8 cellular contexts compared by ENCODE assay signal in genomic region chr19:58554494-58555368, GRCh38. TPM values are rescaled to one million over a fixed set of nuclear protein-coding genes. Genes with fewer than 3 reads are reported as not detected.
DNase-seq lines count a peak whose midpoint lies in the region; ATAC-seq and TF ChIP-seq lines count a peak whose summit lies in the region.

Gene CHMP2A, minus strand, starts transcription at chr19:58555105. Its CDS starts 893 bp downstream, at chr19:58554212.

- H3K36me3 ChIP-seq in body of pancreas (replicated peaks in 1 of 2; ENCODE audit: insufficient read depth in 1 of 2, low read depth in 2 of 2) = peaks cover 4 to 19% of the 10 kb centered on the region in 2 donors
- peaks cover 42% of the 10 kb centered on the region for H3K36me3 ChIP-seq in iPS-18a (ENCODE audit: control insufficient read depth, low read depth, low read length)

- TF ChIP-seq POLR2A in body of pancreas (IDR thresholded peaks at IDR 0.05) = peak; percentile 52 to 82 (median 79)

- peak; percentile 37 for ATAC-seq in HG02642 (IDR thresholded peaks at IDR 0.05; ENCODE audit: poor library complexity, unreplicated experiment)
- ATAC-seq in SK-N-SH treated with all-trans-retinoic acid at 6 μM for 48 hours = peak; percentile 61
- ATAC-seq in body of pancreas = peak; percentile 55

- intact Hi-C loops in body of pancreas (cut with DNase I) = no loop called here

- 0% methylated on average over 24 to 69 of the region's 69 CpGs for WGBS in body of pancreas, 2 donors

- H3K27me3 ChIP-seq in body of pancreas = no peaks in the 10 kb centered on the region
- H3K27me3 ChIP-seq in iPS-18a (ENCODE audit: control insufficient read depth, insufficient read depth, low read length) = no peaks in the 10 kb centered on the region

- H3K27ac ChIP-seq in body of pancreas (peak within 1 kb of the TSS; percentile 72 to 97 (median 95)), iPS-18a (ENCODE audit: low read length) (peak within 1 kb of the TSS; percentile 38), skin epidermis (peak within 1 kb of the TSS; percentile 6 to 99 (median 93))

- peak within 1 kb of the TSS; percentile 81 for H3K9ac ChIP-seq in iPS-18a (ENCODE audit: low read length)

- H3K4me3 ChIP-seq in body of pancreas (peak within 1 kb of the TSS; percentile 53 to 67), iPS-18a (ENCODE audit: low read length) (peak within 1 kb of the TSS; percentile 85), skin epidermis (peak within 1 kb of the TSS; percentile 48 to 86 (median 66))

- H3K9me3 ChIP-seq in body of pancreas = no peaks in the 10 kb centered on the region
- no peaks in the 10 kb centered on the region for H3K9me3 ChIP-seq in iPS-18a (ENCODE audit: control insufficient read depth, low read depth, low read length)

- DNase-seq in ELF-1 (ENCODE audit: low read depth, low spot score) = peak; percentile 98
- DNase-seq in body of pancreas = peak; percentile 98
- DNase-seq in NCI-H524 treated with DMSO at 0.1 percent for 48 hours (lab: John Stamatoyannopoulos, UW) = no peak
- no peak for DNase-seq in NCI-H1694 treated with DMSO at 0.1 percent for 48 hours (lab: John Stamatoyannopoulos, UW)

- H3K4me1 ChIP-seq in body of pancreas (peaks cover 43% of the 10 kb centered on the region), iPS-18a (ENCODE audit: control insufficient read depth, low read depth, low read length) (peaks cover 4% of the 10 kb centered on the region)

- TF ChIP-seq CTCF in body of pancreas (IDR thresholded peaks at IDR 0.05) = no peak

TF ChIP-seq in SK-N-SH treated with all-trans-retinoic acid at 6 μM for 48 hours, 23 proteins besides CTCF, POLR2A, EP300 and RAD21:
- TF ChIP-seq GLIS3 (CRISPR knock-in tag; IDR thresholded peaks at IDR 0.05) (peak; percentile 90), ESRRG (CRISPR knock-in tag; IDR thresholded peaks at IDR 0.05) (peak; percentile 45; the same call in 1 of the 2 replicates), POU6F1 (CRISPR knock-in tag; IDR thresholded peaks at IDR 0.05; ENCODE audit: borderline replicate concordance, low read depth) (peak; percentile 71; the same call in 1 of the 2 replicates), SNAI2 (CRISPR knock-in tag; IDR thresholded peaks at IDR 0.05) (peak; percentile 54; the same call in 1 of the 2 replicates), ZC3H10 (CRISPR knock-in tag; IDR thresholded peaks at IDR 0.05) (no peak), ZNF565 (CRISPR knock-in tag; conservative IDR thresholded peaks at IDR 0.05; ENCODE audit: low read depth) (no peak), TOX (CRISPR knock-in tag; IDR thresholded peaks at IDR 0.05; ENCODE audit: borderline replicate concordance) (peak; percentile 53; the same call in 1 of the 2 replicates), TCF4 (CRISPR knock-in tag; IDR thresholded peaks at IDR 0.05; ENCODE audit: borderline replicate concordance) (no peak), CREB5 (CRISPR knock-in tag; IDR thresholded peaks at IDR 0.05; ENCODE audit: low read depth) (0 out of 2 replicates have a peak, but pooled peaks have one; percentile 7), ZNF70 (CRISPR knock-in tag; IDR thresholded peaks at IDR 0.05) (0 out of 2 replicates have a peak, but pooled peaks have one; percentile 30), PPARA (CRISPR knock-in tag; IDR thresholded peaks at IDR 0.05; ENCODE audit: borderline replicate concordance) (no peak), TSHZ2 (CRISPR knock-in tag; IDR thresholded peaks at IDR 0.05) (no peak), ZFP30 (CRISPR knock-in tag; IDR thresholded peaks at IDR 0.05) (no peak), PATZ1 (CRISPR knock-in tag; IDR thresholded peaks at IDR 0.05; ENCODE audit: borderline replicate concordance) (peak; percentile 26; the same call in 1 of the 2 replicates), ZFP3 (CRISPR knock-in tag; IDR thresholded peaks at IDR 0.05) (0 out of 2 replicates have a peak, but pooled peaks have one; percentile 56), CSRNP3 (CRISPR knock-in tag; IDR thresholded peaks at IDR 0.05) (peak; percentile 18; the same call in 1 of the 2 replicates), BACH2 (CRISPR knock-in tag; IDR thresholded peaks at IDR 0.05; ENCODE audit: borderline replicate concordance) (no peak), ARNTL (CRISPR knock-in tag; IDR thresholded peaks at IDR 0.05; ENCODE audit: borderline replicate concordance, low read depth) (no peak)
TF ChIP-seq in SK-N-SH treated with all-trans-retinoic acid at 6 μM for 48 hours: peak in this region for 10.

RNA-seq across cellular contexts. Expression of gene CHMP2A, which starts in this region (rescaled TPM):
- total RNA-seq in body of pancreas = 10 to 100 TPM; 22.7 to 66.4 TPM

Comparison
In these comparisons a context has a peak if more than half of its experiments do, and no peak if none do; other contexts are left out.
1. DNase-seq: peak in ELF-1 (single experiment) and body of pancreas (4 of 4); none in NCI-H524 treated with DMSO at 0.1 percent for 48 hours (single experiment) and NCI-H1694 treated with DMSO at 0.1 percent for 48 hours (single experiment).
2. H3K27ac ChIP-seq: peak in every context shown above with its lines; median percentile 95 in body of pancreas; 93 in skin epidermis; 38 in iPS-18a.
3. Peak in every context shown above with its lines, with median percentiles within 50 percentile points of each other: ATAC-seq and H3K4me3 ChIP-seq.